10 cellular contexts compared by ENCODE assay signal in genomic region chr15:39582286-39582976, GRCh38. TPM values are rescaled to one million over a fixed set of nuclear protein-coding genes. Genes with fewer than 3 reads are reported as not detected.
DNase-seq lines count a peak whose midpoint lies in the region; ATAC-seq, FAIRE-seq and TF ChIP-seq lines count a peak whose summit lies in the region.
"Had no signal": no experiment of that assay in that cellular context is flagged by ENCODE, and none has a peak within 500 bp of the region (broad histone marks: within the 10 kb centered on the region; RNA-seq: fewer than 3 reads in every experiment).

No MANE protein-coding gene starts in this region.

- H3K27ac Mint-ChIP-seq in Caco-2 (ENCODE audit: unreplicated experiment): no peak overlapping the region

- FAIRE-seq in pancreas (lab: Jason Lieb, UNC): no peak
- FAIRE-seq: colon, TTC549 had no signal

- H3K9me3 Mint-ChIP-seq in Caco-2 (ENCODE audit: unreplicated experiment): no peaks in the 10 kb centered on the region

- H3K36me3 ChIP-seq in Caco-2 (ENCODE audit: control insufficient read depth, insufficient read depth, low read length) (peaks cover 8% of the 10 kb centered on the region), adrenal gland (replicated peaks in 1 of 2) (peaks cover 0 to 45% of the 10 kb centered on the region in 2 donors), left ventricle myocardium inferior (peaks cover 43% of the 10 kb centered on the region), pancreas (peaks cover 0 to 14% (median 4%) of the 10 kb centered on the region in 3 donors)

- POLR2A ChIA-PET in Caco-2 (lab: Charles Lee): interaction anchor here (0.6 to 1.9 kb wide), 3 partner anchors 9 to 410 kb away, joined by 5 to 14 read pairs (median 12); partner anchors contain the start of gene EIF2AK4

- no peak for ATAC-seq in pancreas

- peak overlapping the region; percentile 84 for H3K4me3 ChIP-seq in Caco-2 (ENCODE audit: low read depth, low read length)
- peak overlapping the region in 1 of 4 donors; percentile 45 for H3K4me3 ChIP-seq in adrenal gland
- H3K4me3 ChIP-seq in left ventricle myocardium inferior: peak overlapping the region; percentile 78
- H3K4me3 ChIP-seq in pancreas: peak overlapping the region in 3 of 4 donors; percentile 12 to 66 (median 51)

- no TSS peak for BruUV-seq in Caco-2 (replicated peaks; lab: Mats Ljungman, UMichigan)

- WGBS in adrenal gland, 4 donors: 65 to 74% (median 69%) methylated on average over 7 to 20 of the region's 20 CpGs
- 70 to 77% methylated on average over 20 of the region's 20 CpGs for WGBS in pancreas, 2 donors

- intact Hi-C loops in Caco-2 (cut with micrococcal nuclease; ENCODE audit: unreplicated experiment): loop anchor here (5.0 to 10.0 kb wide), 4 partner anchors 145 to 875 kb away; no protein-coding TSS in a partner anchor
- intact Hi-C loops in adrenal gland (cut with DNase I): loop anchor here in 1 of 2 donors (5.0 to 10.0 kb wide), 4 partner anchors 268 to 765 kb away; no protein-coding TSS in a partner anchor
- intact Hi-C loops in left ventricle myocardium inferior (cut with micrococcal nuclease): loop anchor here (5.0 to 10.0 kb wide), 2 partner anchors 410 to 758 kb away; no protein-coding TSS in a partner anchor
- intact Hi-C loops in pancreas (cut with DNase I): loop anchor here in 1 of 3 donors (10.0 kb wide), 1 partner anchor 758 kb away; no protein-coding TSS in a partner anchor

- H3K4me1 ChIP-seq in Caco-2: peaks cover 26% of the 10 kb centered on the region; the same call in 1 of the 2 replicates
- H3K4me1 ChIP-seq in adrenal gland (replicated peaks in 1 of 2): peaks cover 0 to 8% of the 10 kb centered on the region in 2 donors
- peaks cover 82% of the 10 kb centered on the region for H3K4me1 ChIP-seq in left ventricle myocardium inferior
- no peaks in the 10 kb centered on the region for H3K4me1 ChIP-seq in pancreas

- H3K27me3 Mint-ChIP-seq in Caco-2 (ENCODE audit: insufficient read depth, unreplicated experiment): no peaks in the 10 kb centered on the region

- H3K27me3 ChIP-seq in Caco-2 (replicated peaks; ENCODE audit: control insufficient read depth, insufficient read depth, low read length) (no peaks in the 10 kb centered on the region), adrenal gland (peaks cover 7% of the 10 kb centered on the region), left ventricle myocardium inferior (ENCODE audit: low read depth) (peaks cover 4% of the 10 kb centered on the region), pancreas (no peaks in the 10 kb centered on the region)

- no peak for TF ChIP-seq POLR2A in adrenal gland (IDR thresholded peaks at IDR 0.05)

- peaks cover 80% of the 10 kb centered on the region for H3K36me3 Mint-ChIP-seq in Caco-2 (ENCODE audit: insufficient read depth, unreplicated experiment)

- peak overlapping the region in 4 of 5 donors; percentile 45 to 91 (median 68) for H3K27ac ChIP-seq in adrenal gland
- H3K27ac ChIP-seq in left ventricle myocardium inferior (replicated peaks): peak overlapping the region; percentile 89
- no peak overlapping the region for H3K27ac ChIP-seq in pancreas

- TF ChIP-seq CTCF in Caco-2 (IDR thresholded peaks at IDR 0.05; ENCODE audit: insufficient read depth in 1 of 2, low read depth in 1 of 2, low read length in 1 of 2, severe bottlenecking in 1 of 2, unreplicated experiment in 1 of 2) (no peak), adrenal gland (IDR thresholded peaks at IDR 0.05) (no peak), left ventricle myocardium inferior (IDR thresholded peaks at IDR 0.05; ENCODE audit: borderline replicate concordance) (no peak), pancreas (IDR thresholded peaks at IDR 0.05) (no peak)

- H3K9me3 ChIP-seq in Caco-2 (0 out of 2 replicates have a peak, but pooled peaks cover 3% of the 10 kb centered on the region), adrenal gland (replicated peaks in 1 of 3) (no peaks in the 10 kb centered on the region), left ventricle myocardium inferior (replicated peaks) (no peaks in the 10 kb centered on the region), pancreas (no peaks in the 10 kb centered on the region)

- CTCF ChIA-PET in Caco-2 (lab: Charles Lee): interaction anchor here (0.6 to 1.9 kb wide), 3 partner anchors 174 to 875 kb away, joined by 4 to 6 read pairs (median 5); no protein-coding TSS in a partner anchor

- no peak for DNase-seq in Caco-2
- peak in 4 of 7 donors; percentile 21 to 54 (median 36) for DNase-seq in adrenal gland
- DNase-seq in left ventricle myocardium inferior: no peak
- DNase-seq in pancreas: peak in 3 of 6 donors; percentile 54 to 69 (median 62)
- no peak for DNase-seq in MV-4-11 (lab: John Stamatoyannopoulos, UW)
- DNase-seq in NCI-H2107 treated with DMSO at 0.1 percent for 48 hours (lab: John Stamatoyannopoulos, UW; ENCODE audit: unreplicated experiment): no peak
- no peak for DNase-seq in activated naive CD4-positive, alpha-beta T cell treated with anti-CD3 and anti-CD28 coated beads, Interleukin-2, amount 50 U/mL, for 16 hours
- DNase-seq in NCI-H524 (lab: John Stamatoyannopoulos, UW): no peak

- peak overlapping the region; percentile 78 for H3K4me3 Mint-ChIP-seq in Caco-2 (ENCODE audit: unreplicated experiment)

- H3K4me1 Mint-ChIP-seq in Caco-2 (ENCODE audit: low read depth, unreplicated experiment): peaks cover 8% of the 10 kb centered on the region

RNA-seq across cellular contexts. Expression of gene THBS1, which starts 1.6 kb away (rescaled TPM):
- 288 and 342 TPM in 2 replicates for total RNA-seq in Caco-2 (2022)
- total RNA-seq in adrenal gland: 100 to 1,000 TPM; 102 to 709 (median 441) TPM
- polyA plus RNA-seq in adrenal gland: 10 to 100 TPM; 33.9 to 62.7 (median 36.6) TPM
- total RNA-seq in left ventricle myocardium inferior: 47.4 TPM
- 100 to 1,000 TPM in 2 of 6 donors, 10 to 100 TPM in 4; 31.1 to 176 (median 77.9) TPM for total RNA-seq in pancreas
- polyA plus RNA-seq in pancreas: 10 to 100 TPM; 14.0 to 16.7 TPM

Comparison
In these comparisons a context has a peak if more than half of its experiments do, and no peak if none do; other contexts are left out.
1. DNase-seq: peak in adrenal gland (4 of 7); none in Caco-2 (0 of 2), left ventricle myocardium inferior (single experiment), MV-4-11 (single experiment), NCI-H2107 treated with DMSO at 0.1 percent for 48 hours (single experiment), activated naive CD4-positive, alpha-beta T cell treated with anti-CD3 and anti-CD28 coated beads, Interleukin-2, amount 50 U/mL, for 16 hours (single experiment) and NCI-H524 (0 of 2).
2. H3K27ac ChIP-seq: peak in adrenal gland (4 of 5) and left ventricle myocardium inferior (single experiment); none in pancreas (0 of 4).